Comparison of ENCODE assay signal across 16 cellular contexts in the genomic region with DNA sequence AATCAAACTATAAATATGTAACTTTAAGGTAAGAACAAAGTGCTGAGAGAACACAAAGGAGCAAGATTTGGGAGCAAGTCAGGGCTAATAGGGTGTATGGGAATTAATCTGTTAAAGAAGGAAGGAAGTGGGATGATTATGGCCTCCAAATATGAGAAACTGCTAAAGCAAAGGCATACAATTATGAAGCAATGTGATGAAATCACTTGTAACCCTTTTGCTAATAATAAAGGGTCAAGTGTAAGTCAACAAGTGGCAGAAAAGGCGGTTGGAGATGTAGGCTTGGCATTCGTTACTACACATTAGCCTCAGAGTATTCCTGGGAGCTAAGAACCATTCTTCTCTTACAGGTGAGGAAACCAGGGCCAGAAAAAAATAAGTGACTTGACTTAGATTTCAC.
A peak's percentile ranks its signal among the peaks of the same experiment; 100 is the strongest.
DNase-seq lines count a peak whose midpoint lies in the region; ATAC-seq and TF ChIP-seq lines count a peak whose summit lies in the region.
"Had no signal": no experiment of that assay in that cellular context is flagged by ENCODE, and none has a peak within 500 bp of the region (broad histone marks: within the 10 kb centered on the region; RNA-seq: fewer than 3 reads in every experiment).

No MANE protein-coding gene starts in this region.

- peaks cover 25% of the 10 kb centered on the region for H3K4me1 ChIP-seq in RWPE2 (ENCODE audit: insufficient read depth, poor library complexity, severe bottlenecking)
- H3K4me1 ChIP-seq: SJSA1 had no signal

- no peaks in the 10 kb centered on the region for H3K36me3 ChIP-seq in RWPE2 (ENCODE audit: low read depth)
- H3K36me3 ChIP-seq: SJSA1 had no signal

- no peak overlapping the region for H3K27ac ChIP-seq in RWPE2 (ENCODE audit: poor library complexity, severe bottlenecking)
- H3K27ac ChIP-seq: GM23248, RWPE1, SJSA1 had no signal

- peak; percentile 72 for ATAC-seq in RWPE2 (ENCODE audit: low read depth)
- ATAC-seq in activated CD8-positive, alpha-beta memory T cell treated with anti-CD3 and anti-CD28 coated beads, Interleukin-2, amount 10 ng/mL, durations not matched to agents 7 days and 5 days: no peak
- ATAC-seq in GM18517 (IDR thresholded peaks at IDR 0.05; ENCODE audit: unreplicated experiment): no peak
- ATAC-seq: K562 had no signal

- H3K27ac Mint-ChIP-seq in activated CD8-positive, alpha-beta memory T cell treated with anti-CD3 and anti-CD28 coated beads, Interleukin-2, amount 10 ng/mL, durations not matched to agents 7 days and 5 days: no peak overlapping the region
- H3K27ac Mint-ChIP-seq: B cell; CD4-positive, alpha-beta memory T cell had no signal

- no peak overlapping the region for H3K4me3 ChIP-seq in RWPE2 (ENCODE audit: severe bottlenecking)
- no peak overlapping the region for H3K4me3 ChIP-seq in epithelial cell of esophagus (ENCODE audit: low read length)
- H3K4me3 ChIP-seq in retinal pigment epithelial cell (ENCODE audit: low read length): no peak overlapping the region
- H3K4me3 ChIP-seq: GM23248, K562, SJSA1 had no signal

- H3K27me3 ChIP-seq in RWPE2 (ENCODE audit: insufficient read depth, poor library complexity, severe bottlenecking): no peaks in the 10 kb centered on the region
- H3K27me3 ChIP-seq: SJSA1 had no signal

- H3K4me1 Mint-ChIP-seq in activated CD8-positive, alpha-beta memory T cell treated with anti-CD3 and anti-CD28 coated beads, Interleukin-2, amount 10 ng/mL, durations not matched to agents 7 days and 5 days: no peaks in the 10 kb centered on the region
- H3K4me1 Mint-ChIP-seq: B cell; CD4-positive, alpha-beta memory T cell had no signal

- H3K4me3 Mint-ChIP-seq in activated CD8-positive, alpha-beta memory T cell treated with anti-CD3 and anti-CD28 coated beads, Interleukin-2, amount 10 ng/mL, durations not matched to agents 7 days and 5 days: no peak overlapping the region
- H3K4me3 Mint-ChIP-seq: B cell; CD4-positive, alpha-beta memory T cell had no signal

- H3K36me3 Mint-ChIP-seq in activated CD8-positive, alpha-beta memory T cell treated with anti-CD3 and anti-CD28 coated beads, Interleukin-2, amount 10 ng/mL, durations not matched to agents 7 days and 5 days: no peaks in the 10 kb centered on the region
- H3K36me3 Mint-ChIP-seq: CD4-positive, alpha-beta memory T cell had no signal

- no peaks in the 10 kb centered on the region for H3K27me3 Mint-ChIP-seq in activated CD8-positive, alpha-beta memory T cell treated with anti-CD3 and anti-CD28 coated beads, Interleukin-2, amount 10 ng/mL, durations not matched to agents 7 days and 5 days
- H3K27me3 Mint-ChIP-seq: B cell; CD4-positive, alpha-beta memory T cell had no signal

- DNase-seq in M059J (ENCODE audit: low read depth) (peak; percentile 34), RWPE2 (ENCODE audit: low spot score) (no peak), epithelial cell of esophagus (ENCODE audit: low read depth) (peak; percentile 79), retinal pigment epithelial cell (ENCODE audit: low read depth) (peak; percentile 20), occipital lobe (lab: John Stamatoyannopoulos, UW) (no peak)
- DNase-seq in activated CD8-positive, alpha-beta memory T cell treated with anti-CD3 and anti-CD28 coated beads, Interleukin-2, amount 10 ng/mL, durations not matched to agents 7 days and 5 days: no peak
- DNase-seq: CD4-positive, alpha-beta memory T cell; GM23248; NCI-H1092; NCI-H1694 treated with DMSO at 0.1 percent for 48 hours; NCI-H510A treated with DMSO at 0.1 percent for 48 hours had no signal

- TF ChIP-seq CTCF in RWPE2 (IDR thresholded peaks at IDR 0.05; ENCODE audit: poor library complexity, severe bottlenecking): no peak
- no peak for TF ChIP-seq CTCF in epithelial cell of esophagus (IDR thresholded peaks at IDR 0.05; ENCODE audit: insufficient read depth, low read depth, low read length, missing control alignments)
- no peak for TF ChIP-seq CTCF in retinal pigment epithelial cell (conservative IDR thresholded peaks at IDR 0.05; ENCODE audit: low read depth, low read length)

- peaks cover 5% of the 10 kb centered on the region for H3K9me3 Mint-ChIP-seq in activated CD8-positive, alpha-beta memory T cell treated with anti-CD3 and anti-CD28 coated beads, Interleukin-2, amount 10 ng/mL, durations not matched to agents 7 days and 5 days (ENCODE audit: low read depth)

- no peaks in the 10 kb centered on the region for H3K9me3 ChIP-seq in RWPE2 (ENCODE audit: severe bottlenecking)
- H3K9me3 ChIP-seq: SJSA1 had no signal

- CTCF ChIA-PET in activated CD8-positive, alpha-beta memory T cell treated with anti-CD3 and anti-CD28 coated beads, Interleukin-2, amount 10 ng/mL, durations not matched to agents 7 days and 5 days (lab: Charles Lee): no interaction called here

Comparison
In these comparisons a context has a peak if more than half of its experiments do, and no peak if none do; other contexts are left out.
1. DNase-seq: peak in M059J (single experiment), epithelial cell of esophagus (single experiment) and retinal pigment epithelial cell (single experiment); none in RWPE2 (single experiment), occipital lobe (single experiment) and activated CD8-positive, alpha-beta memory T cell treated with anti-CD3 and anti-CD28 coated beads, Interleukin-2, amount 10 ng/mL, durations not matched to agents 7 days and 5 days (single experiment).